ENCODE assay signal across 31 cellular contexts in the genomic region with DNA sequence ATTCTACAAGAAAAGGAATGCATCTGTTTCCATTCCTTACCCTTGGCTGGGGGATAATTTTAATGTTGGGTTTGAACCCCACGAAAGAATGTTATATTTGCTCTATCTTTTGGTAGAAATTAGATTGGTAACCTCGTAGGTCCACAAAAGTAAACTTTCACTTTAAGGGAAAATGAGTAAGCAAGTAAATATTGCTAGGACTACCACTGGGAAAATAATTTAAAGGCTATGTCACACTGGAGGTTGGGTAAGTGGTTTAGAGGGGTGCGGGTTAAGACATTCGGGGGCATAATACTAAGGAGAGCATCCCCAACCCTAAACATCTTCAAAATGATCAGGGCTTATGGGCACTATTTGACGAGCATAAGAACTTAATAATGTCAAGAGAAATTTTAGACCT. TPM values are rescaled to one million over a fixed set of nuclear protein-coding genes. Genes with fewer than 3 reads are reported as not detected.
DNase-seq lines count a peak whose midpoint lies in the region; ATAC-seq and TF ChIP-seq lines count a peak whose summit lies in the region.
"Had no signal": no experiment of that assay in that cellular context is flagged by ENCODE, and none has a peak within 500 bp of the region (broad histone marks: within the 10 kb centered on the region; RNA-seq: fewer than 3 reads in every experiment).

No MANE protein-coding gene starts in this region.

- no peaks in the 10 kb centered on the region for H4K20me1 ChIP-seq in GM23338 (replicated peaks; ENCODE audit: insufficient read depth)

- POLR2A ChIA-PET in activated CD4-positive, alpha-beta T cell treated with anti-CD3 and anti-CD28 coated beads for 36 hours (lab: Charles Lee) = no interaction called here

- H3K27ac Mint-ChIP-seq in activated CD4-positive, alpha-beta T cell treated with anti-CD3 and anti-CD28 coated beads for 36 hours = no peak overlapping the region
- no peak overlapping the region for H3K27ac Mint-ChIP-seq in GM23338
- H3K27ac Mint-ChIP-seq: activated naive CD4-positive, alpha-beta T cell treated with anti-CD3 and anti-CD28 coated beads for 36 hours; H9; stimulated activated naive CD8-positive, alpha-beta T cell treated with anti-CD3 and anti-CD28 coated beads, Interleukin-15, Interleukin-2, amounts not matched to agents 100 ng/mL and 50 ng/mL, for 24 hours; T-cell had no signal

- no peaks in the 10 kb centered on the region for H3K27me3 ChIP-seq in GM23338 (ENCODE audit: insufficient read depth)
- H3K27me3 ChIP-seq: thyroid gland had no signal

- peak; percentile 29 for DNase-seq in A172 (ENCODE audit: low spot score)
- peak; percentile 22 for DNase-seq in HS-5 (ENCODE audit: low read depth)
- DNase-seq in fibroblast of mammary gland (ENCODE audit: low read depth) = peak; percentile 20
- no peak for DNase-seq in activated CD4-positive, alpha-beta T cell treated with anti-CD3 and anti-CD28 coated beads for 36 hours
- no peak for DNase-seq in DMS153 (lab: John Stamatoyannopoulos, UW)
- DNase-seq in GM23338 (ENCODE audit: low spot score) = no peak
- DNase-seq: activated CD4-positive, alpha-beta T cell treated with anti-CD3 and anti-CD28 coated beads for 4 hours; activated naive CD4-positive, alpha-beta T cell treated with anti-CD3 and anti-CD28 coated beads for 36 hours; activated T-cell treated with anti-CD3 and anti-CD28 coated beads, Interleukin-2, amount 50 U/mL, for 4 hours; aorta; C1 segment of cervical spinal cord; cerebellar nuclear complex; effector CD8-positive, alpha-beta T cell; H9; left colon; mesenchymal stem cell; MM.1S; naive B cell; NCI-H146; occipital lobe; SHP77; spleen; stimulated activated CD4-positive, alpha-beta T cell treated with anti-CD3 and anti-CD28 coated beads, Interleukin-4, amount 100 ng/mL, for 24 hours; T-cell; thyroid gland had no signal

- H3K79me2 ChIP-seq in GM23338 (replicated peaks; ENCODE audit: insufficient read depth) = no peaks in the 10 kb centered on the region

- no peaks in the 10 kb centered on the region for H3K9me3 Mint-ChIP-seq in activated CD4-positive, alpha-beta T cell treated with anti-CD3 and anti-CD28 coated beads for 36 hours (ENCODE audit: low read depth)
- H3K9me3 Mint-ChIP-seq in GM23338 = no peaks in the 10 kb centered on the region
- H3K9me3 Mint-ChIP-seq: activated naive CD4-positive, alpha-beta T cell treated with anti-CD3 and anti-CD28 coated beads for 36 hours; activated T-cell treated with anti-CD3 and anti-CD28 coated beads, Interleukin-2, amount 50 U/mL, for 4 hours; H9; naive B cell; stimulated activated naive CD8-positive, alpha-beta T cell treated with anti-CD3 and anti-CD28 coated beads, Interleukin-15, Interleukin-2, amounts not matched to agents 100 ng/mL and 50 ng/mL, for 24 hours; T-cell had no signal

- no peaks in the 10 kb centered on the region for H3K36me3 ChIP-seq in GM23338 (ENCODE audit: insufficient read depth)
- H3K36me3 ChIP-seq: spleen, thyroid gland had no signal

- no peak overlapping the region for H3K27ac ChIP-seq in GM23338 (ENCODE audit: low read depth)
- H3K27ac ChIP-seq: 22Rv1, spleen, thyroid gland had no signal

- H3K36me3 Mint-ChIP-seq in activated CD4-positive, alpha-beta T cell treated with anti-CD3 and anti-CD28 coated beads for 36 hours (ENCODE audit: low read depth) = no peaks in the 10 kb centered on the region
- no peaks in the 10 kb centered on the region for H3K36me3 Mint-ChIP-seq in GM23338 (ENCODE audit: low read depth)
- H3K36me3 Mint-ChIP-seq: naive B cell, T-cell had no signal

- peaks cover 6% of the 10 kb centered on the region; the same call in 1 of the 2 replicates for H3K4me1 ChIP-seq in GM23338 (ENCODE audit: insufficient read depth)
- H3K4me1 ChIP-seq: spleen, thyroid gland had no signal

- H3K4me3 ChIP-seq in fibroblast of mammary gland (ENCODE audit: control insufficient read depth, low read depth, low read length) (no peak overlapping the region), GM23338 (no peak overlapping the region)
- H3K4me3 ChIP-seq: spleen, thyroid gland had no signal

- H2AFZ ChIP-seq in GM23338 = no peak overlapping the region

- peaks cover 19% of the 10 kb centered on the region for H3K27me3 Mint-ChIP-seq in activated CD4-positive, alpha-beta T cell treated with anti-CD3 and anti-CD28 coated beads for 36 hours
- H3K27me3 Mint-ChIP-seq in GM23338 (ENCODE audit: insufficient read depth, low read depth, poor library complexity) = no peaks in the 10 kb centered on the region

- no peaks in the 10 kb centered on the region for H3K9me2 ChIP-seq in GM23338 (ENCODE audit: insufficient read depth)

- H3K4me3 Mint-ChIP-seq in activated CD4-positive, alpha-beta T cell treated with anti-CD3 and anti-CD28 coated beads for 36 hours = no peak overlapping the region
- no peak overlapping the region for H3K4me3 Mint-ChIP-seq in GM23338
- H3K4me3 Mint-ChIP-seq: activated naive CD4-positive, alpha-beta T cell treated with anti-CD3 and anti-CD28 coated beads for 36 hours; activated T-cell treated with anti-CD3 and anti-CD28 coated beads, Interleukin-2, amount 50 U/mL, for 4 hours; H9; naive B cell; stimulated activated naive CD8-positive, alpha-beta T cell treated with anti-CD3 and anti-CD28 coated beads, Interleukin-15, Interleukin-2, amounts not matched to agents 100 ng/mL and 50 ng/mL, for 24 hours; T-cell had no signal

- no peak for TF ChIP-seq CTCF in fibroblast of mammary gland (conservative IDR thresholded peaks at IDR 0.05; ENCODE audit: control insufficient read depth, insufficient read depth, low read depth, low read length)
- no peak for TF ChIP-seq CTCF in GM23338 (conservative IDR thresholded peaks at IDR 0.05; ENCODE audit: low read depth in 2 of 2)

- no peaks in the 10 kb centered on the region for H3K4me1 Mint-ChIP-seq in activated CD4-positive, alpha-beta T cell treated with anti-CD3 and anti-CD28 coated beads for 36 hours
- H3K4me1 Mint-ChIP-seq in GM23338 = peaks cover 11% of the 10 kb centered on the region; the same call in 2 of the 3 replicates
- H3K4me1 Mint-ChIP-seq: naive B cell, T-cell had no signal

- CTCF ChIA-PET in activated CD4-positive, alpha-beta T cell treated with anti-CD3 and anti-CD28 coated beads for 36 hours (lab: Charles Lee) = interaction anchor here (1.0 kb wide), 1 partner anchor 194 kb away, joined by 3 read pairs; no protein-coding TSS in a partner anchor

- no peak overlapping the region for H3K4me2 ChIP-seq in GM23338

- ATAC-seq in SK-N-SH treated with all-trans-retinoic acid at 6 μM for 48 hours (peak; percentile 53; the same call in 2 of the 3 replicates), GM21717 (IDR thresholded peaks at IDR 0.05; ENCODE audit: unreplicated experiment) (no peak), GM23338 (no peak)
- ATAC-seq in activated CD4-positive, alpha-beta T cell treated with anti-CD3 and anti-CD28 coated beads for 36 hours = no peak
- ATAC-seq: activated T-cell treated with anti-CD3 and anti-CD28 coated beads, Interleukin-2, amount 50 U/mL, for 4 hours; left colon; T-cell had no signal

- intact Hi-C loops in activated CD4-positive, alpha-beta T cell treated with anti-CD3 and anti-CD28 coated beads for 36 hours (cut with DNase I, micrococcal nuclease) = no loop called here

- no peaks in the 10 kb centered on the region for H3F3A ChIP-seq in GM23338 (replicated peaks; ENCODE audit: low read depth)

TF ChIP-seq in SK-N-SH treated with all-trans-retinoic acid at 6 μM for 48 hours, 23 proteins besides CTCF, POLR2A, EP300 and RAD21 (continues in another document):
- TF ChIP-seq GLIS3 (CRISPR knock-in tag; IDR thresholded peaks at IDR 0.05) (no peak), ZC3H10 (CRISPR knock-in tag; IDR thresholded peaks at IDR 0.05) (no peak), ARNTL (CRISPR knock-in tag; IDR thresholded peaks at IDR 0.05; ENCODE audit: borderline replicate concordance, low read depth) (no peak), ZFP30 (CRISPR knock-in tag; IDR thresholded peaks at IDR 0.05) (no peak), SNAI2 (CRISPR knock-in tag; IDR thresholded peaks at IDR 0.05) (no peak), RARB (CRISPR knock-in tag; IDR thresholded peaks at IDR 0.05) (no peak), ZNF8 (CRISPR knock-in tag; IDR thresholded peaks at IDR 0.05) (no peak), ZFP3 (CRISPR knock-in tag; IDR thresholded peaks at IDR 0.05) (no peak)

TF ChIP-seq in GM23338, 12 proteins besides CTCF, POLR2A, EP300 and RAD21 (continues in another document):
- no peak for TF ChIP-seq ZNF114 (CRISPR knock-in tag; IDR thresholded peaks at IDR 0.05)
- no peak for TF ChIP-seq ZNF331 (CRISPR knock-in tag; IDR thresholded peaks at IDR 0.05; ENCODE audit: low read depth)

RNA-seq across cellular contexts. Expression of gene GCG, which starts 5.1 kb away (rescaled TPM):
- total RNA-seq in A172 (2014; rRNA removed; shearing (Covaris generic)) = not detected in 2 replicates
- not detected for total RNA-seq in activated CD4-positive, alpha-beta T cell treated with anti-CD3 and anti-CD28 coated beads for 36 hours
- not detected in 2 replicates for total RNA-seq in GM23338 (2014; rRNA removed; shearing (Covaris generic))
- polyA plus RNA-seq in GM23338 (2016; fragmentation: Nextera tagmentation; extraction: Ambion mirVana) = not detected in 2 replicates
- total RNA-seq: activated CD8-positive, alpha-beta memory T cell treated with anti-CD3 and anti-CD28 coated beads for 36 hours; activated naive CD4-positive, alpha-beta T cell treated with anti-CD3 and anti-CD28 coated beads for 36 hours; activated T-cell treated with anti-CD3 and anti-CD28 coated beads, Interleukin-2, amount 50 U/mL, for 4 hours; H9; occipital lobe; OCI-LY7; spleen; T-cell; thyroid gland had no signal

Comparison
In these comparisons a context has a peak if more than half of its experiments do, and no peak if none do; other contexts are left out.
1. DNase-seq: peak in A172 (single experiment), HS-5 (single experiment) and fibroblast of mammary gland (single experiment); none in activated CD4-positive, alpha-beta T cell treated with anti-CD3 and anti-CD28 coated beads for 36 hours (single experiment), DMS153 (single experiment) and GM23338 (single experiment).